In the genomic region with DNA sequence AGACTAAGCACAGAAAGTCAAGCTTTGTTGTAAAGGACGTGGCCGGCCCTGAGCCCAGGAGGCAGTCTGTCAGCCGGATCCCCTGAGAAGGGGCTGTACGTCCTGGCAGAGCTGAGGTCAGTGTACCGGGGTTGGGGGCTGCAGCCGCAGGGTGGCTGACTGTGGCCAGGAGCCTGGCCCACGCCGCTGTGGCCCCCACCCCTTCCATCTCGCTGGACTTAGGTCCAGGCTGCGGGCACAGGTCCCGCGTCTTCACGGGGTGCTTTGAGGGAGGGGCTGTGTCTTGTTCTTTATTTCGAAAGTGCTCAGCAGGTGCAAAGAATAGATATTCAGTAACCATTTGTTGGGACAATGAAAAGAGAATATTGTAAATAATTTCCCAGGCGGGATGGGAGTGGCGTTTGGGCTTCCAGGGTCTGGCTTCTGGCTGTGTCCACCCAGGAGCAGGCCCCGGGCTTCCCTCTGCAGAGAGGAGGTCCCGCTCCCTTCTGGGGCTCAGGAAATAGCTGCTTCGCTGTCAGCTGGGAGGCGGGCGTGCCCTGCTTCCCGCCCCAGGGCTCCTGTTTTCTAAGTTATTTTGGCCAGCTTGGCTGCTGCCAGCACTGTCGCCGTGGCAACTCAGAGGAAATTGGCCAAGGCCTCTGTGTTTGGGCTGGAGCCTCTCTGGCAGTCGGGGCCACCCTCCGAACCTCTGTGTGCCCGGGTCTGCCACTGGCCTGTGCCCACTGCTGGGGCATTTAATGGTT, we compare ENCODE assay signal across 8 cellular contexts. TPM values are rescaled to one million over a fixed set of nuclear protein-coding genes. Genes with fewer than 3 reads are reported as not detected.
DNase-seq lines count a peak whose midpoint lies in the region; ATAC-seq and TF ChIP-seq lines count a peak whose summit lies in the region.

No MANE protein-coding gene starts in this region.

- ATAC-seq in HG02973 (IDR thresholded peaks at IDR 0.05; ENCODE audit: unreplicated experiment): no peak

- TF ChIP-seq CTCF in adrenal gland (IDR thresholded peaks at IDR 0.05) (no peak), stomach (IDR thresholded peaks at IDR 0.05) (no peak)

- H3K27me3 ChIP-seq in adrenal gland: no peaks in the 10 kb centered on the region
- H3K27me3 ChIP-seq in stomach: peaks cover 0 to 21% (median 10%) of the 10 kb centered on the region in 3 donors

- H3K9me3 ChIP-seq in adrenal gland (replicated peaks in 1 of 3): no peaks in the 10 kb centered on the region
- no peaks in the 10 kb centered on the region for H3K9me3 ChIP-seq in stomach

- TF ChIP-seq POLR2A in adrenal gland (IDR thresholded peaks at IDR 0.05): no peak
- TF ChIP-seq POLR2A in stomach (IDR thresholded peaks at IDR 0.05): no peak

- peak overlapping the region in 4 of 5 donors; percentile 11 to 71 (median 48) for H3K27ac ChIP-seq in adrenal gland
- peak overlapping the region; percentile 24 to 84 (median 70) for H3K27ac ChIP-seq in stomach

- TF ChIP-seq EP300 in stomach (IDR thresholded peaks at IDR 0.05): no peak

- H3K4me3 ChIP-seq in adrenal gland: peak overlapping the region in 1 of 4 donors; percentile 7
- peak overlapping the region; percentile 1 to 34 (median 12) for H3K4me3 ChIP-seq in stomach

- WGBS in adrenal gland, 4 donors: 36 to 52% (median 45%) methylated on average over 20 to 27 of the region's 27 CpGs
- WGBS in stomach, 5 donors: 32 to 37% (median 33%) methylated on average over 22 to 27 of the region's 27 CpGs

- peaks cover 6 to 33% of the 10 kb centered on the region in 2 donors for H3K4me1 ChIP-seq in adrenal gland (replicated peaks in 1 of 2)
- peaks cover 15 to 65% (median 50%) of the 10 kb centered on the region in 4 donors for H3K4me1 ChIP-seq in stomach

- H3K36me3 ChIP-seq in adrenal gland (replicated peaks in 1 of 2) (no peaks in the 10 kb centered on the region), stomach (no peaks in the 10 kb centered on the region)

- intact Hi-C loops in adrenal gland (cut with DNase I) (no loop called here), stomach (cut with DNase I; ENCODE audit: low total_unique reads) (no loop called here)

- peak; percentile 24 for DNase-seq in activated CD4-positive, alpha-beta T cell treated with anti-CD3 and anti-CD28 coated beads for 48 hours
- DNase-seq in activated CD4-positive, alpha-beta T cell treated with anti-CD3 and anti-CD28 coated beads, Interleukin-2, amount 50 U/mL, for 1 hour: no peak
- DNase-seq in adrenal gland: peak in 6 of 7 donors; percentile 58 to 80 (median 78)
- peak; percentile 70 for DNase-seq in iPS-NIHi11 (ENCODE audit: low spot score)
- DNase-seq in stomach: peak; percentile 61
- no peak for DNase-seq in SK-N-DZ (ENCODE audit: low spot score)
- no peak for DNase-seq in NK-92 (lab: John Stamatoyannopoulos, UW; ENCODE audit: unreplicated experiment)

RNA-seq across cellular contexts. Expression of gene NFATC1, which starts 7.4 kb away (rescaled TPM):
- total RNA-seq in adrenal gland (10 to 100 TPM in 4 of 8 donors, 1 to 10 TPM in 4; 4.4 to 20.9 (median 11.1) TPM), stomach (10 to 100 TPM in 1 of 5 donors, 1 to 10 TPM in 4; 5.4 to 14.0 (median 6.6) TPM)
- polyA plus RNA-seq in adrenal gland (1 to 10 TPM; 1.4 to 7.0 (median 5.5) TPM), stomach (1 to 10 TPM; 2.6 to 8.2 (median 2.6) TPM)
- polyA plus RNA-seq in SK-N-DZ (2014; cell fraction: cytosol; rRNA removed): not detected in 2 replicates
- not detected in 2 replicates for polyA plus RNA-seq in SK-N-DZ (2014; cell fraction: nucleus; rRNA removed)

Comparison
In these comparisons a context has a peak if more than half of its experiments do, and no peak if none do; other contexts are left out.
1. DNase-seq: peak in activated CD4-positive, alpha-beta T cell treated with anti-CD3 and anti-CD28 coated beads for 48 hours (single experiment), adrenal gland (6 of 7), iPS-NIHi11 (single experiment) and stomach (single experiment); none in activated CD4-positive, alpha-beta T cell treated with anti-CD3 and anti-CD28 coated beads, Interleukin-2, amount 50 U/mL, for 1 hour (single experiment), SK-N-DZ (single experiment) and NK-92 (single experiment).